ENCODE assay signal across 16 cellular contexts in genomic region chr19:6754653-6755463, GRCh38. TPM values are rescaled to one million over a fixed set of nuclear protein-coding genes. Genes with fewer than 3 reads are reported as not detected.
DNase-seq lines count a peak whose midpoint lies in the region; ATAC-seq, FAIRE-seq and TF ChIP-seq lines count a peak whose summit lies in the region.
"Had no signal": no experiment of that assay in that cellular context is flagged by ENCODE, and none has a peak within 500 bp of the region (broad histone marks: within the 10 kb centered on the region; RNA-seq: fewer than 3 reads in every experiment).

No MANE protein-coding gene starts in this region.

- H3K36me3 Mint-ChIP-seq in type B pancreatic cell: peaks cover 4% of the 10 kb centered on the region

- peak in 2 of 3 donors; percentile 24 to 52 for DNase-seq in right cardiac atrium
- no peak for DNase-seq in heart right ventricle
- peak; percentile 18 for DNase-seq in GM13976 (ENCODE audit: low spot score)
- no peak for DNase-seq in bronchial epithelial cell (ENCODE audit: low read depth)
- no peak for DNase-seq in type B pancreatic cell (ENCODE audit: extremely low spot score, unreplicated experiment)
- no peak for DNase-seq in inferior parietal cortex (ENCODE audit: extremely low spot score)
- DNase-seq: NCI-H1417, NCI-H187 treated with DMSO at 0.1 percent for 48 hours, NCI-H526 treated with DMSO at 0.1 percent for 48 hours, OCI-M1, RPMI8226 had no signal

- H3K36me3 ChIP-seq in heart right ventricle: peaks cover 0 to 28% (median 23%) of the 10 kb centered on the region in 9 donors
- peaks cover 48% of the 10 kb centered on the region for H3K36me3 ChIP-seq in bronchial epithelial cell (ENCODE audit: control insufficient read depth, insufficient read depth, low read length)

- no peaks in the 10 kb centered on the region for H3K9me3 ChIP-seq in right cardiac atrium (ENCODE audit: control insufficient read depth, low read length)
- no peaks in the 10 kb centered on the region for H3K9me3 ChIP-seq in heart right ventricle

- H3K27me3 ChIP-seq in right cardiac atrium (ENCODE audit: control insufficient read depth, insufficient read depth) (no peaks in the 10 kb centered on the region), heart right ventricle (no peaks in the 10 kb centered on the region), bronchial epithelial cell (ENCODE audit: control insufficient read depth, insufficient read depth, low read length) (no peaks in the 10 kb centered on the region)

- peak overlapping the region; percentile 11 for H3K27ac Mint-ChIP-seq in type B pancreatic cell

- H3K4me1 Mint-ChIP-seq in type B pancreatic cell (ENCODE audit: unreplicated experiment): peaks cover 4% of the 10 kb centered on the region

- no peaks in the 10 kb centered on the region for H3K9me3 Mint-ChIP-seq in type B pancreatic cell

- H3K4me1 ChIP-seq in right cardiac atrium (ENCODE audit: control insufficient read depth, insufficient read depth, low read length) (no peaks in the 10 kb centered on the region), heart right ventricle (peaks cover 3 to 15% (median 12%) of the 10 kb centered on the region in 9 donors)

- in situ Hi-C loops in GM13976 (cut with MboI; ENCODE audit: low sequenced_read_pairs, unreplicated experiment): no loop called here

- TF ChIP-seq CTCF in heart right ventricle (IDR thresholded peaks at IDR 0.05): no peak
- no peak for TF ChIP-seq CTCF in GM13976 (IDR thresholded peaks at IDR 0.05; ENCODE audit: borderline replicate concordance, control extremely low read depth, extremely low read depth, insufficient read depth, missing control alignments)
- TF ChIP-seq CTCF in bronchial epithelial cell (IDR thresholded peaks at IDR 0.05; ENCODE audit: insufficient read depth, low read length, severe bottlenecking): no peak
- TF ChIP-seq CTCF in type B pancreatic cell (conservative IDR thresholded peaks at IDR 0.05): no peak

- H3K27me3 Mint-ChIP-seq in type B pancreatic cell: no peaks in the 10 kb centered on the region

- ATAC-seq in right cardiac atrium (no peak), heart right ventricle (no peak), HG03139 (IDR thresholded peaks at IDR 0.05; ENCODE audit: unreplicated experiment) (no peak)

- WGBS in right cardiac atrium: 90% methylated on average over 23 of the region's 23 CpGs
- WGBS in heart right ventricle, 2 donors: 90 to 91% methylated on average over 23 of the region's 23 CpGs

- intact Hi-C loops in right cardiac atrium (cut with DNase I): no loop called here
- intact Hi-C loops in heart right ventricle (cut with DNase I): loop anchor here in 1 of 10 donors (10.0 kb wide), 1 partner anchor 120 kb away; no protein-coding TSS in a partner anchor

- H3K4me3 Mint-ChIP-seq in type B pancreatic cell: no peak overlapping the region

- no peak overlapping the region for H3K4me3 ChIP-seq in right cardiac atrium (ENCODE audit: low read length)
- no peak overlapping the region for H3K4me3 ChIP-seq in heart right ventricle
- H3K4me3 ChIP-seq in bronchial epithelial cell (ENCODE audit: low read depth, low read length): no peak overlapping the region

- H3K27ac ChIP-seq in right cardiac atrium (ENCODE audit: low read length) (no peak overlapping the region), heart right ventricle (no peak overlapping the region)
- H3K27ac ChIP-seq: HL-60 had no signal

- peak; percentile 23 for FAIRE-seq in bronchial epithelial cell (lab: Jason Lieb, UNC)
- FAIRE-seq: GM19239, H54, HTR-8/SVneo had no signal

RNA-seq across cellular contexts. Expression of gene SH2D3A, which starts 12.4 kb away (rescaled TPM):
- total RNA-seq in right cardiac atrium (under 1 TPM in 2 of 4 donors, not detected in 2; 0.09 to 0.25 TPM), heart right ventricle (under 1 TPM in 5 of 10 donors, not detected in 5; 0.16 to 0.79 (median 0.36) TPM), bronchial epithelial cell (69.6 and 88.5 TPM in 2 replicates), type B pancreatic cell (ENCODE audit: low replicate concordance) (17.4 and 47.5 TPM in 2 replicates)
- polyA plus RNA-seq in right cardiac atrium (0.54 TPM), heart right ventricle (under 1 TPM; 0.17 to 0.37 TPM)

RNA-seq across cellular contexts. Expression of gene TRIP10, which starts 15.4 kb away (rescaled TPM):
- 10 to 100 TPM; 68.8 to 89.5 (median 78.8) TPM for total RNA-seq in right cardiac atrium
- 92.6 TPM for polyA plus RNA-seq in right cardiac atrium
- 100 to 1,000 TPM in 1 of 10 donors, 10 to 100 TPM in 9; 60.6 to 152 (median 73.5) TPM for total RNA-seq in heart right ventricle
- 100 to 1,000 TPM in 1 of 2 donors, 10 to 100 TPM in 1; 93.7 to 314 TPM for polyA plus RNA-seq in heart right ventricle
- total RNA-seq in bronchial epithelial cell: 67.7 and 79.5 TPM in 2 replicates
- 35.1 and 42.3 TPM in 2 replicates for total RNA-seq in type B pancreatic cell (ENCODE audit: low replicate concordance)

RNA-seq across cellular contexts. Expression of gene GPR108, which starts 17.5 kb away (rescaled TPM):
- 10 to 100 TPM; 28.2 to 38.4 (median 33.0) TPM for total RNA-seq in right cardiac atrium
- 36.8 TPM for polyA plus RNA-seq in right cardiac atrium
- 10 to 100 TPM; 20.4 to 33.6 (median 21.5) TPM for total RNA-seq in heart right ventricle
- 10 to 100 TPM; 43.1 to 62.0 TPM for polyA plus RNA-seq in heart right ventricle
- 87.7 and 99.0 TPM in 2 replicates for total RNA-seq in bronchial epithelial cell
- total RNA-seq in type B pancreatic cell (ENCODE audit: low replicate concordance): 55.4 and 56.1 TPM in 2 replicates

RNA-seq across cellular contexts. Expression of gene VAV1, which starts 17.6 kb away (rescaled TPM):
- total RNA-seq in right cardiac atrium (1 to 10 TPM; 2.0 to 3.7 (median 3.4) TPM), heart right ventricle (10 to 100 TPM in 1 of 10 donors, 1 to 10 TPM in 6, under 1 TPM in 3; 0.45 to 11.0 (median 1.4) TPM), bronchial epithelial cell (0.51 and 0.53 TPM in 2 replicates), type B pancreatic cell (ENCODE audit: low replicate concordance) (not detected in 2 replicates)
- polyA plus RNA-seq in right cardiac atrium (0.84 TPM), heart right ventricle (1 to 10 TPM in 1 of 2 donors, under 1 TPM in 1; 0.70 to 1.3 TPM)

RNA-seq across cellular contexts. Expression of gene C3, which starts 34.4 kb away (rescaled TPM):
- total RNA-seq in right cardiac atrium: 100 to 1,000 TPM; 136 to 537 (median 382) TPM
- polyA plus RNA-seq in right cardiac atrium: 273 TPM
- total RNA-seq in heart right ventricle: 100 to 1,000 TPM in 5 of 10 donors, 10 to 100 TPM in 5; 23.0 to 438 (median 111) TPM
- polyA plus RNA-seq in heart right ventricle: 100 to 1,000 TPM; 275 to 475 TPM
- 1.3 and 4.1 TPM in 2 replicates for total RNA-seq in bronchial epithelial cell
- 8.2 and 14.2 TPM in 2 replicates for total RNA-seq in type B pancreatic cell (ENCODE audit: low replicate concordance)

Comparison
In these comparisons a context has a peak if more than half of its experiments do, and no peak if none do; other contexts are left out.
1. DNase-seq: peak in right cardiac atrium (2 of 3) and GM13976 (single experiment); none in heart right ventricle (0 of 2), bronchial epithelial cell (single experiment), type B pancreatic cell (single experiment) and inferior parietal cortex (single experiment).
2. RNA of gene SH2D3A, which starts 12.4 kb away (total RNA-seq): 69.6 to 88.5 TPM in bronchial epithelial cell and 17.4 to 47.5 TPM in type B pancreatic cell; 0.09 to 0.25 TPM in right cardiac atrium and 0.16 to 0.79 TPM in heart right ventricle; every median in the first group is over 10 times any median in the second.